8 cellular contexts compared by ENCODE assay signal in genomic region chr14:96762650-96763049, GRCh38.
DNase-seq lines count a peak whose midpoint lies in the region; ATAC-seq and TF ChIP-seq lines count a peak whose summit lies in the region.

No MANE protein-coding gene starts in this region.

- H3K27ac Mint-ChIP-seq in activated naive CD8-positive, alpha-beta T cell, result no peak overlapping the region

- peak; percentile 75 to 93 for ATAC-seq in activated CD4-positive, CD25-positive, alpha-beta regulatory T cell treated with anti-CD3 and anti-CD28 coated beads, Interleukin-2, amount 50 U/mL, for 24 hours
- ATAC-seq in HG03457 (IDR thresholded peaks at IDR 0.05; ENCODE audit: unreplicated experiment), result peak; percentile 90

- no peaks in the 10 kb centered on the region for H3K9me3 Mint-ChIP-seq in activated naive CD8-positive, alpha-beta T cell (ENCODE audit: low read depth)

- H3K4me3 Mint-ChIP-seq in activated naive CD8-positive, alpha-beta T cell, result peak overlapping the region; percentile 61

- peaks cover 5% of the 10 kb centered on the region for H3K4me1 Mint-ChIP-seq in activated naive CD8-positive, alpha-beta T cell (ENCODE audit: low read depth)

- no peak for DNase-seq in activated CD4-positive, CD25-positive, alpha-beta regulatory T cell treated with anti-CD3 and anti-CD28 coated beads, Interleukin-2, amount 50 U/mL, for 72 hours
- DNase-seq in GM20000 (ENCODE audit: low spot score) (peak; percentile 78), NCI-H526 (lab: John Stamatoyannopoulos, UW) (peak; percentile 75 to 85), inferior parietal cortex (ENCODE audit: extremely low spot score) (peak; percentile 68), UCSD-AML1 (lab: John Stamatoyannopoulos, UW; ENCODE audit: unreplicated experiment) (no peak)

- TF ChIP-seq CTCF in GM20000 (IDR thresholded peaks at IDR 0.05; ENCODE audit: extremely low read depth, missing control alignments), result no peak

- H3K27me3 Mint-ChIP-seq in activated naive CD8-positive, alpha-beta T cell, result peaks cover 2% of the 10 kb centered on the region

- no peaks in the 10 kb centered on the region for H3K36me3 Mint-ChIP-seq in activated naive CD8-positive, alpha-beta T cell

Comparison
In these comparisons a context has a peak if more than half of its experiments do, and no peak if none do; other contexts are left out.
1. DNase-seq: peak in GM20000 (single experiment), NCI-H526 (2 of 2) and inferior parietal cortex (single experiment); none in activated CD4-positive, CD25-positive, alpha-beta regulatory T cell treated with anti-CD3 and anti-CD28 coated beads, Interleukin-2, amount 50 U/mL, for 72 hours (single experiment) and UCSD-AML1 (single experiment).